ENCODE assay signal across 14 cellular contexts in genomic region chr11:28966951-28967350, GRCh38.
"Had no signal": no experiment of that assay in that cellular context is flagged by ENCODE, and none has a peak within 500 bp of the region (broad histone marks: within the 10 kb centered on the region; RNA-seq: fewer than 3 reads in every experiment).

No MANE protein-coding gene starts in this region.

- H3K9me3 ChIP-seq: adrenal gland, gastrocnemius medialis, sigmoid colon, suprapubic skin, upper lobe of right lung had no signal

- FAIRE-seq: keratinocyte had no signal

- H3K27ac ChIP-seq: adrenal gland, gastrocnemius medialis, left ventricle myocardium inferior, sigmoid colon, suprapubic skin, upper lobe of right lung had no signal

- H3K27me3 ChIP-seq: adrenal gland, gastrocnemius medialis, sigmoid colon, suprapubic skin, upper lobe of right lung had no signal

- H3K4me3 ChIP-seq: adrenal gland, gastrocnemius medialis, left ventricle myocardium inferior, sigmoid colon, suprapubic skin, upper lobe of right lung had no signal

- DNase-seq: activated naive CD4-positive, alpha-beta T cell treated with anti-CD3 and anti-CD28 coated beads, Interleukin-2, amount 50 U/mL, for 16 hours; activated T-cell treated with anti-CD3 and anti-CD28 coated beads, Interleukin-2, amount 50 U/mL, for 1 hour; adrenal gland; dermis blood vessel endothelial cell; gastrocnemius medialis; left ventricle myocardium inferior; mesendoderm; sigmoid colon; stimulated activated CD4-positive, alpha-beta T cell treated with anti-CD3 and anti-CD28 coated beads, Interleukin-12 subunit alpha, Interleukin-12 subunit beta, amount 100 ng/mL, for 4 hours; stimulated activated CD4-positive, alpha-beta T cell treated with anti-CD3 and anti-CD28 coated beads, Interleukin-2, amount 100 ng/mL, for 48 hours; stimulated activated naive CD8-positive, alpha-beta T cell treated with anti-CD3 and anti-CD28 coated beads, Interleukin-15, Interleukin-2, amounts not matched to agents 100 U/mL and 50 U/mL, for 24 hours; upper lobe of right lung had no signal

- H3K36me3 ChIP-seq: adrenal gland, gastrocnemius medialis, left ventricle myocardium inferior, sigmoid colon, suprapubic skin, upper lobe of right lung had no signal

- H3K4me1 ChIP-seq: adrenal gland, gastrocnemius medialis, left ventricle myocardium inferior, sigmoid colon, suprapubic skin, upper lobe of right lung had no signal
